Comparison of ENCODE assay signal across 9 cellular contexts in the genomic region with DNA sequence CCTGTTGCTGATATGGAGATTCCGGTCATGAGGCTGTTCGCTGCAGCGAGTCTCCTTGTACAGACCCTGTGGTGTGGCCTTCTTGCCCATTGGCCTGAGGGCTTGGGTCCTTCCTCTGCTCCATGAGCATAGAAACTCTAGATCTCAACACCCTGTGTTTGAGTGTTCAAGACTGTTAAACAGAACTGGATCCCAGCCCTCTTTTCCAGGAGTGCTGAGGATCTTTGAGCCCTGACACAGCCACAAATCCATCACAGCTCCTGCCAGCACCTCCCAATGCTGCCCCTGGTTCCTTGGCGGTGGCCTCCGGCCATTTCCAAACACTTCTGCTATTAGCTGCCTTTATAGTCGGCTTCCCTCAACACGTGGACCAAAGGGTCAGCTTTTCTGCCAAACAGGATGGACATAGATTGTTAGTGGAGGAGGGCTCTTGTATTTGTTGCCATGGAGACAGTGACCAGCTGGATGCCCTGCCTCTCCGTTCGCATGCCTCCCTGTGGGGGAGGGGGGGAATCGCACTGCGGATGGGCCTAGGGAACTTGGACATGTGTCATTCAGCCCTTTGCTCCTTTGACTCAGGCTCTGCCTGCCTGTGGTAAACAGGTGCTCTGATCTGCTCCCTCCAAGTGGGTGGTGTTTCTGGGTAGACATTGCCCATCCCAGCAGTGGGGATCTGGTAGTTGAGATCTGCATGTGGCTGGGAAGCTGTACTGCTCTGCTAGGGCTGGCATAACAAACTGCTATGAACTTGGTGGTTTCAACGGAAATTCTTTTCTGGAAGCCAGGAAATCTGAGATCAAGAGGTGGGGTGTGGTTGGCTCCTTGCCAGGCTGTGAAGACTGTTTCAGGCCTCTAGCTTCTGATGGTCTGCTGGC. TPM values are rescaled to one million over a fixed set of nuclear protein-coding genes. Genes with fewer than 3 reads are reported as not detected.
DNase-seq lines count a peak whose midpoint lies in the region; ATAC-seq, FAIRE-seq and TF ChIP-seq lines count a peak whose summit lies in the region.
"Had no signal": no experiment of that assay in that cellular context is flagged by ENCODE, and none has a peak within 500 bp of the region (broad histone marks: within the 10 kb centered on the region; RNA-seq: fewer than 3 reads in every experiment).

No MANE protein-coding gene starts in this region.

- no peak for ATAC-seq in GM19324 (IDR thresholded peaks at IDR 0.05; ENCODE audit: low FRiP score, unreplicated experiment)
- no peak for ATAC-seq in HG02610 (IDR thresholded peaks at IDR 0.05; ENCODE audit: unreplicated experiment)

- no peaks in the 10 kb centered on the region for H3K9me3 ChIP-seq in endodermal cell (ENCODE audit: control insufficient read depth, low read length)

- H3K27ac ChIP-seq in endodermal cell (ENCODE audit: low read depth, low read length), result no peak overlapping the region

- peaks cover 11% of the 10 kb centered on the region for H3K4me1 ChIP-seq in endodermal cell (ENCODE audit: control insufficient read depth, insufficient read depth, low read length)

- peaks cover 9% of the 10 kb centered on the region for H3K27me3 Mint-ChIP-seq in endodermal cell (ENCODE audit: insufficient read depth)
- no peaks in the 10 kb centered on the region for H3K27me3 Mint-ChIP-seq in neural crest cell (ENCODE audit: low read depth)

- H3K36me3 Mint-ChIP-seq in endodermal cell (ENCODE audit: low read depth), result no peaks in the 10 kb centered on the region
- H3K36me3 Mint-ChIP-seq in neural crest cell (ENCODE audit: low read depth), result no peaks in the 10 kb centered on the region

- H3K4me3 Mint-ChIP-seq in endodermal cell (no peak overlapping the region), neural crest cell (peak overlapping the region; percentile 54)

- H3K27ac Mint-ChIP-seq in endodermal cell (no peak overlapping the region), neural crest cell (ENCODE audit: unreplicated experiment) (peak overlapping the region; percentile 24)

- no peaks in the 10 kb centered on the region for H3K36me3 ChIP-seq in endodermal cell (ENCODE audit: control insufficient read depth, insufficient read depth, low read length)

- DNase-seq in HK-2 (ENCODE audit: unreplicated experiment) (peak; percentile 41), RCC 7860 (ENCODE audit: low spot score) (peak; percentile 76), endodermal cell (peak; percentile 72), neural crest cell (ENCODE audit: low read depth, low spot score) (peak; percentile 49), T1000 (lab: John Stamatoyannopoulos, UW) (no peak)
- DNase-seq in activated CD4-positive, CD25-positive, alpha-beta regulatory T cell treated with anti-CD3 and anti-CD28 coated beads, Interleukin-2, amount 50 U/mL, for 72 hours, result no peak
- DNase-seq: stimulated activated CD4-positive, alpha-beta T cell treated with anti-CD3 and anti-CD28 coated beads, Interleukin-12 subunit alpha, Interleukin-12 subunit beta, amount 100 ng/mL, for 4 hours had no signal

- 77 to 95% methylated on average over 4 to 12 of the region's 12 CpGs for WGBS in endodermal cell (ENCODE audit: insufficient coverage in 1 of 2, insufficient read length in 1 of 2), 2 experiments

- TF ChIP-seq CTCF in endodermal cell (conservative IDR thresholded peaks at IDR 0.05) (no peak), neural crest cell (conservative IDR thresholded peaks at IDR 0.05) (no peak)

- no peak overlapping the region for H3K4me3 ChIP-seq in endodermal cell (ENCODE audit: low read length)

- no peak for FAIRE-seq in RCC 7860 (lab: Jason Lieb, UNC)

- H3K27me3 ChIP-seq in endodermal cell (ENCODE audit: control insufficient read depth, insufficient read depth, low read length, poor library complexity, severe bottlenecking), result no peaks in the 10 kb centered on the region

- H3K4me1 Mint-ChIP-seq in endodermal cell (peaks cover 56% of the 10 kb centered on the region), neural crest cell (peaks cover 13% of the 10 kb centered on the region)

- H3K9me3 Mint-ChIP-seq in endodermal cell (no peaks in the 10 kb centered on the region), neural crest cell (no peaks in the 10 kb centered on the region)

- no peak overlapping the region for H3K9ac ChIP-seq in endodermal cell (ENCODE audit: extremely low read depth, low read length, poor library complexity, severe bottlenecking)

RNA-seq across cellular contexts. Expression of gene WDR1, which starts 6.9 kb away (rescaled TPM):
- total RNA-seq in endodermal cell (100 to 1,000 TPM; 222 to 345 TPM), neural crest cell (154 and 155 TPM in 2 replicates)
- polyA plus RNA-seq in endodermal cell (2013, experiment 1 of 2), result 127 TPM
- 106 TPM for polyA plus RNA-seq in endodermal cell (2013, experiment 2 of 2)

Comparison
In these comparisons a context has a peak if more than half of its experiments do, and no peak if none do; other contexts are left out.
1. DNase-seq: peak in HK-2 (single experiment), RCC 7860 (single experiment), endodermal cell (single experiment) and neural crest cell (single experiment); none in T1000 (single experiment) and activated CD4-positive, CD25-positive, alpha-beta regulatory T cell treated with anti-CD3 and anti-CD28 coated beads, Interleukin-2, amount 50 U/mL, for 72 hours (single experiment).